Comparison of ENCODE assay signal across 1 cellular context in the genomic region with DNA sequence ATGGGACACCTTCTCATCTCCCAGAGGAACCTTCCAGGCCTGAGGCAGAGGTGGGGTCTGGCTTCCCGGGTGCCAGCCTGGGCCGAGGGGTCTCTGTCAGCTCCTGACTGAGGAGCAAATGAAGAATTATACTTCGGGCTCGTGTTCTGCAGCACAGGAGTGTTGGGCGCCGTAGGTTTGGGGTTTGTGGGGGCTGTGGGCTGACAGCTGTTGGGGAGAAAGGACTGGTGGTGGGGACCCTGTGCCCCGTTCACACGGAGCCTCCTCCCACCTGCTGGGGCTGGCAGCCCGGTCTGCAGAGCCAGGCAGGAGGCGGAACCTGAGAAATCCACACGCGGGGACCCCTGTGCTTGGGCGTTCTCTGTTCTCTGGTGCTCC.
TF ChIP-seq lines count a peak whose summit lies in the region.

No MANE protein-coding gene starts in this region.

TF ChIP-seq in HepG2, 621 proteins besides CTCF, POLR2A, EP300 and RAD21 (continued from another document):
- TF ChIP-seq MXD3 (CRISPR knock-in tag; IDR thresholded peaks at IDR 0.05) = no peak
- no peak for TF ChIP-seq SP4 (CRISPR knock-in tag; IDR thresholded peaks at IDR 0.05)
- TF ChIP-seq ZNF431 (CRISPR knock-in tag; IDR thresholded peaks at IDR 0.05; ENCODE audit: borderline replicate concordance, low read depth) = no peak
- TF ChIP-seq AGO2 (optimal IDR thresholded peaks at IDR 0.05; ENCODE audit: low read depth, low read length) = no peak
- no peak for TF ChIP-seq YEATS4 (CRISPR knock-in tag; IDR thresholded peaks at IDR 0.05; ENCODE audit: borderline replicate concordance)
- no peak for TF ChIP-seq ZNF232 (CRISPR knock-in tag; IDR thresholded peaks at IDR 0.05; ENCODE audit: borderline replicate concordance)
